In genomic region chr13:41655997-41656396, GRCh38 we compare ENCODE assay signal across 23 cellular contexts.
"Had no signal": no experiment of that assay in that cellular context is flagged by ENCODE, and none has a peak within 500 bp of the region (broad histone marks: within the 10 kb centered on the region; RNA-seq: fewer than 3 reads in every experiment).

No MANE protein-coding gene starts in this region.

- H3K27ac Mint-ChIP-seq: activated B cell treated with CpG ODN at 0.5 μM for 24 hours; activated naive CD8-positive, alpha-beta T cell; brain; natural killer cell; neural progenitor cell; stimulated activated naive B cell treated with anti-CD40 and anti-IgM and Interleukin-4, amounts not matched to agents 10 μg/mL and 1 μg/mL and 100 μg/mL, for 72 hours had no signal

- H3K4me1 Mint-ChIP-seq: natural killer cell, neural progenitor cell had no signal

- ATAC-seq: left lobe of liver; lower lobe of right lung; natural killer cell; psoas muscle; stimulated activated naive B cell treated with anti-CD40 and anti-IgM and Interleukin-4, amounts not matched to agents 10 μg/mL and 1 μg/mL and 100 μg/mL, for 72 hours had no signal

- H3K36me3 Mint-ChIP-seq: activated naive CD8-positive, alpha-beta T cell; natural killer cell; neural progenitor cell had no signal

- H3K27me3 Mint-ChIP-seq: activated naive CD8-positive, alpha-beta T cell; brain had no signal

- H3K9me3 Mint-ChIP-seq: activated B cell treated with CpG ODN at 0.5 μM for 24 hours; natural killer cell; neural progenitor cell; stimulated activated naive B cell treated with anti-CD40 and anti-IgM and Interleukin-4, amounts not matched to agents 10 μg/mL and 1 μg/mL and 100 μg/mL, for 72 hours had no signal

- DNase-seq: activated B cell treated with CpG ODN at 0.5 μM for 24 hours; activated CD4-positive, alpha-beta T cell treated with anti-CD3 and anti-CD28 coated beads for 48 hours; activated effector memory CD4-positive, alpha-beta T cell treated with Interleukin-2 at 50 U/mL for 16 hours; cerebellar nuclear complex; colonic mucosa; effector CD8-positive, alpha-beta T cell; esophagus squamous epithelium; kidney glomerular epithelial cell; lower lobe of right lung; mesenchymal stem cell; natural killer cell; occipital lobe; psoas muscle; sigmoid colon; small intestine; stimulated activated CD4-positive, alpha-beta T cell treated with anti-CD3 and anti-CD28 coated beads, Interleukin-4, amount 100 ng/mL, for 4 hours; stimulated activated CD8-positive, alpha-beta memory T cell treated with anti-CD3 and anti-CD28 coated beads, Interleukin-4, amount 100 ng/mL, for 48 hours; stimulated activated naive B cell treated with anti-CD40 and anti-IgM and Interleukin-4, amounts not matched to agents 10 μg/mL and 1 μg/mL and 100 μg/mL, for 72 hours; trophoblast cell had no signal

- H3K4me3 Mint-ChIP-seq: activated B cell treated with CpG ODN at 0.5 μM for 24 hours; activated naive CD8-positive, alpha-beta T cell; brain; natural killer cell; neural progenitor cell; stimulated activated naive B cell treated with anti-CD40 and anti-IgM and Interleukin-4, amounts not matched to agents 10 μg/mL and 1 μg/mL and 100 μg/mL, for 72 hours had no signal
